In genomic region chr7:151780626-151781025, GRCh38 we compare ENCODE assay signal across 19 cellular contexts.
"Had no signal": no experiment of that assay in that cellular context is flagged by ENCODE, and none has a peak within 500 bp of the region (broad histone marks: within the 10 kb centered on the region; RNA-seq: fewer than 3 reads in every experiment).

No MANE protein-coding gene starts in this region.

- H3K27ac ChIP-seq: coronary artery, stomach, testis had no signal

- H3K4me1 Mint-ChIP-seq: brain, neural crest cell had no signal

- DNase-seq: activated CD4-positive, alpha-beta T cell treated with anti-CD3 and anti-CD28 coated beads, Interleukin-2, amount 50 U/mL, for 1 hour; amygdala; central memory CD4-positive, alpha-beta T cell; effector CD8-positive, alpha-beta T cell; foreskin melanocyte; head of caudate nucleus; immature natural killer cell; stimulated activated CD4-positive, alpha-beta T cell treated with anti-CD3 and anti-CD28 coated beads, Interleukin-1b, Interleukin-23, amount 100 ng/mL, for 48 hours; stomach; testis had no signal

- H3K4me3 ChIP-seq: coronary artery, stomach, testis, upper lobe of left lung had no signal

- H3K27ac Mint-ChIP-seq: activated naive CD4-positive, alpha-beta T cell treated with anti-CD3 and anti-CD28 coated beads, Interleukin-2, amount 50 U/mL, for 24 hours; activated T-helper 2 cell treated with anti-CD3 and anti-CD28 coated beads, Interferon-gamma antibody, Interleukin-2, Interleukin-4, amounts not matched to agents 10 μg/mL and 5 μg/mL and 100 μg/mL, durations not matched to agents 14 hours and 24 hours and 36 hours; brain; mesothelial cell of epicardium; T-helper 2 cell treated with Interferon-gamma antibody and Interleukin-4, amounts not matched to agents 5 μg/mL and 100 μg/mL, for 36 hours had no signal

- ATAC-seq: sciatic nerve had no signal

- H3K9me3 ChIP-seq: stomach, testis, upper lobe of left lung had no signal

- H3K27me3 ChIP-seq: stomach, testis, upper lobe of left lung had no signal

- H3K9me3 Mint-ChIP-seq: activated naive CD4-positive, alpha-beta T cell treated with anti-CD3 and anti-CD28 coated beads, Interleukin-2, amount 50 U/mL, for 24 hours; activated T-helper 2 cell treated with anti-CD3 and anti-CD28 coated beads, Interferon-gamma antibody, Interleukin-2, Interleukin-4, amounts not matched to agents 10 μg/mL and 5 μg/mL and 100 μg/mL, durations not matched to agents 14 hours and 24 hours and 36 hours; immature natural killer cell; T-helper 2 cell treated with Interferon-gamma antibody and Interleukin-4, amounts not matched to agents 5 μg/mL and 100 μg/mL, for 36 hours had no signal

- H3K36me3 Mint-ChIP-seq: mesothelial cell of epicardium had no signal

- H3K27me3 Mint-ChIP-seq: activated naive CD4-positive, alpha-beta T cell treated with anti-CD3 and anti-CD28 coated beads, Interleukin-2, amount 50 U/mL, for 24 hours had no signal

- H3K4me3 Mint-ChIP-seq: activated naive CD4-positive, alpha-beta T cell treated with anti-CD3 and anti-CD28 coated beads, Interleukin-2, amount 50 U/mL, for 24 hours; brain; immature natural killer cell; mesothelial cell of epicardium; neural crest cell; T-helper 2 cell treated with Interferon-gamma antibody and Interleukin-4, amounts not matched to agents 5 μg/mL and 100 μg/mL, for 36 hours had no signal
